ENCODE assay signal across 19 cellular contexts in genomic region chr7:151681726-151682125, GRCh38.
"Had no signal": no experiment of that assay in that cellular context is flagged by ENCODE, and none has a peak within 500 bp of the region (broad histone marks: within the 10 kb centered on the region; RNA-seq: fewer than 3 reads in every experiment).

No MANE protein-coding gene starts in this region.

- H3K9me3 Mint-ChIP-seq: activated naive CD8-positive, alpha-beta T cell treated with anti-CD3 and anti-CD28 coated beads for 36 hours; activated T-cell treated with anti-CD3 and anti-CD28 coated beads, Interleukin-2, amount 50 U/mL, for 24 hours; brain; nephron; stimulated activated naive CD8-positive, alpha-beta T cell treated with anti-CD3 and anti-CD28 coated beads, Interleukin-15, amount 100 ng/mL, for 72 hours had no signal

- H3K4me3 Mint-ChIP-seq: activated CD8-positive, alpha-beta memory T cell treated with anti-CD3 and anti-CD28 coated beads, Interleukin-2, amount 10 ng/mL, durations not matched to agents 7 days and 5 days; activated naive CD8-positive, alpha-beta T cell treated with anti-CD3 and anti-CD28 coated beads for 36 hours; activated T-cell treated with anti-CD3 and anti-CD28 coated beads, Interleukin-2, amount 50 U/mL, for 24 hours; brain; nephron; stimulated activated naive CD8-positive, alpha-beta T cell treated with anti-CD3 and anti-CD28 coated beads, Interleukin-15, amount 100 ng/mL, for 72 hours had no signal

- H3K36me3 Mint-ChIP-seq: activated CD8-positive, alpha-beta memory T cell treated with anti-CD3 and anti-CD28 coated beads, Interleukin-2, amount 10 ng/mL, durations not matched to agents 7 days and 5 days; activated naive CD8-positive, alpha-beta T cell treated with anti-CD3 and anti-CD28 coated beads for 36 hours; brain had no signal

- DNase-seq: activated CD4-positive, alpha-beta T cell treated with anti-CD3 and anti-CD28 coated beads, Interleukin-2, amount 50 U/mL, for 48 hours; activated CD4-positive, CD25-positive, alpha-beta regulatory T cell treated with anti-CD3 and anti-CD28 coated beads, Interleukin-2, amount 50 U/mL, for 72 hours; activated CD8-positive, alpha-beta memory T cell treated with anti-CD3 and anti-CD28 coated beads, Interleukin-2, amount 10 ng/mL, durations not matched to agents 7 days and 5 days; activated gamma-delta T cell; activated naive CD8-positive, alpha-beta T cell treated with anti-CD3 and anti-CD28 coated beads for 36 hours; activated T-cell treated with anti-CD3 and anti-CD28 coated beads, Interleukin-2, amount 50 U/mL, for 24 hours; central memory CD4-positive, alpha-beta T cell; hippocampal formation; mesendoderm; occipital lobe; stimulated activated CD4-positive, alpha-beta T cell treated with anti-CD3 and anti-CD28 coated beads, Interleukin-1b, Interleukin-23, amount 100 ng/mL, for 48 hours; stimulated activated naive CD8-positive, alpha-beta T cell treated with anti-CD3 and anti-CD28 coated beads, Interleukin-15, amount 100 ng/mL, for 72 hours; thyroid gland had no signal

- H3K4me3 ChIP-seq: coronary artery, thyroid gland had no signal

- H3K36me3 ChIP-seq: thyroid gland had no signal

- H3K9me3 ChIP-seq: thyroid gland had no signal

- H3K27me3 ChIP-seq: thyroid gland had no signal

- H3K27me3 Mint-ChIP-seq: activated CD8-positive, alpha-beta memory T cell treated with anti-CD3 and anti-CD28 coated beads, Interleukin-2, amount 10 ng/mL, durations not matched to agents 7 days and 5 days; activated naive CD8-positive, alpha-beta T cell treated with anti-CD3 and anti-CD28 coated beads for 36 hours; activated T-cell treated with anti-CD3 and anti-CD28 coated beads, Interleukin-2, amount 50 U/mL, for 24 hours; brain; stimulated activated naive CD8-positive, alpha-beta T cell treated with anti-CD3 and anti-CD28 coated beads, Interleukin-15, amount 100 ng/mL, for 72 hours had no signal

- ATAC-seq: activated CD8-positive, alpha-beta memory T cell treated with anti-CD3 and anti-CD28 coated beads, Interleukin-2, amount 10 ng/mL, durations not matched to agents 7 days and 5 days; esophagus mucosa; left lobe of liver; stimulated activated naive CD8-positive, alpha-beta T cell treated with anti-CD3 and anti-CD28 coated beads, Interleukin-15, amount 100 ng/mL, for 72 hours had no signal

- FAIRE-seq: keratinocyte had no signal

- H3K27ac Mint-ChIP-seq: activated CD8-positive, alpha-beta memory T cell treated with anti-CD3 and anti-CD28 coated beads, Interleukin-2, amount 10 ng/mL, durations not matched to agents 7 days and 5 days; activated naive CD8-positive, alpha-beta T cell treated with anti-CD3 and anti-CD28 coated beads for 36 hours; activated T-cell treated with anti-CD3 and anti-CD28 coated beads, Interleukin-2, amount 50 U/mL, for 24 hours; nephron had no signal
